ENCODE assay signal across 8 cellular contexts in the genomic region with DNA sequence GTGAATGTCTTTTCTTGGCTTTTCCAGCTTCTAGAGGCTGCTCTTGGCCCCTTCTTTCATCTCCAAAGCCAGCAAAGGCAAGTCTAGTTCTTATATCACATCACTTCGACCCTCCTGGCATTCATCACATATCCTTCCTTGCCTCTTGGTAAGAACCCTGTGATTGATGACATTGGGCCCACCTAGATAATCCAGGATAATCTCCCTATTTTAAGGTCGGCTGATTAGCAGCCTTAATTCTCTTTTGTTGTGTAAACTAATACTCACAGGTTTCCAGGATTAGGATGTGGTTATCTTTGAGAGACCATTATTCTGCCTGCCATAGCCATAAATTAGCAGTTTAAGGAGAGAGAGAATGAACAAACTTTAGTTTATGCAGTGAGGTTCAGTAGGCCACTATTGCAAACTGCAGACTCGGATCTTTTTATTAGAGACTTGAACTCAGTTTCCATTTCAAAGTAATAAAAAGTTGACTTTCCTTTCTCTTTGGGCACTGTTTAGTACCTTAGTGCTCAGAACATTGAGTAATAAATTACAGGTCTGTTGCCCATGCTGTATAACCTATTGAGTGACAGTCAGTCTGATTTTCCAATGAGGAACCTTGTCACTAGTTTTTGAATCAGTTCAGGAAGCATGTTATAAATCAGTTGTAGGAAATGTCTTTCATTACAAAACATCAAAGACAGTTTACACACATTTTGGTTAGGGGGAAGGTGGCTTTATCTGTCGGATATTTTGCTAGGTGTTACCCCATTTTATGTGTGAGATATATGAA. TPM values are rescaled to one million over a fixed set of nuclear protein-coding genes. Genes with fewer than 3 reads are reported as not detected.
DNase-seq lines count a peak whose midpoint lies in the region; ATAC-seq, FAIRE-seq and TF ChIP-seq lines count a peak whose summit lies in the region.

No MANE protein-coding gene starts in this region.

- H3K14ac ChIP-seq in H1 (ENCODE audit: insufficient read length): no peak overlapping the region

- H3K4me3 ChIP-seq in GM06990 (replicated peaks; ENCODE audit: low read depth, low read length): peak overlapping the region; percentile 30
- H3K4me3 ChIP-seq in H1 (ENCODE audit: extremely low read depth in 1 of 4, insufficient read depth in 2 of 4, low read depth in 3 of 4, low read length in 4 of 4): peak overlapping the region in 2 of 4 experiments; percentile 12 to 90; a peak in 2 of 8 replicates
- no peak overlapping the region for H3K4me3 ChIP-seq in rectal smooth muscle tissue (ENCODE audit: low read length)

- H3K4me1 ChIP-seq in H1 (replicated peaks in 1 of 4; ENCODE audit: control insufficient read depth in 3 of 4, insufficient read depth in 4 of 4, low read length in 3 of 4): peaks cover 0 to 18% (median 6%) of the 10 kb centered on the region in 4 experiments; a peak in 5 of 7 replicates
- peaks cover 35% of the 10 kb centered on the region for H3K4me1 ChIP-seq in rectal smooth muscle tissue (ENCODE audit: control insufficient read depth, insufficient read depth, low read length)

- H3K18ac ChIP-seq in H1 (ENCODE audit: extremely low read depth, low read length): no peak overlapping the region

- H3K4me2 ChIP-seq in H1 (ENCODE audit: insufficient read depth in 1 of 2, low read depth in 2 of 2, low read length in 2 of 2): peak overlapping the region; percentile 19 to 81

- H3K4ac ChIP-seq in H1 (replicated peaks; ENCODE audit: insufficient read length, low read depth, low read length): no peak overlapping the region

- no peak overlapping the region for H3K27ac ChIP-seq in H1 (ENCODE audit: low read depth, low read length)
- H3K27ac ChIP-seq in rectal smooth muscle tissue (ENCODE audit: low read depth, low read length): peak overlapping the region; percentile 54

- H3K27me3 ChIP-seq in GM06990 (replicated peaks; ENCODE audit: control insufficient read depth, insufficient read depth, low read length) (no peaks in the 10 kb centered on the region), H1 (replicated peaks in 1 of 4; ENCODE audit: control insufficient read depth in 3 of 4, extremely low read depth in 1 of 4, insufficient read depth in 3 of 4, low read length in 3 of 4) (peaks cover 0 to 2% (median 0%) of the 10 kb centered on the region in 4 experiments; a peak in 1 of 7 replicates), rectal smooth muscle tissue (ENCODE audit: control insufficient read depth, insufficient read depth, low read length) (no peaks in the 10 kb centered on the region)

- POLR2A ChIA-PET in H1 (lab: Charles Lee; ENCODE audit: partially characterized antibody): interaction anchor here (1.0 to 5.7 kb wide), 2 partner anchors 9 to 29 kb away, joined by 5 to 61 read pairs; a partner anchor contains a TSS

- TF ChIP-seq CTCF in GM06990 (IDR thresholded peaks at IDR 0.05; ENCODE audit: insufficient read depth, low read length, poor library complexity, severe bottlenecking) (no peak), H1 (IDR thresholded peaks at IDR 0.05; ENCODE audit: control extremely low read depth in 1 of 3, insufficient read depth in 1 of 3, low read depth in 1 of 3, low read length in 3 of 3) (no peak)

- no peak overlapping the region for H2BK20ac ChIP-seq in H1 (ENCODE audit: low read length)

- H3K23me2 ChIP-seq in H1 (ENCODE audit: low read depth, low read length): peaks cover 8% of the 10 kb centered on the region

- no peak overlapping the region for H4K5ac ChIP-seq in H1 (ENCODE audit: insufficient read length, low read depth, low read length)

- H2AK5ac ChIP-seq in H1 (ENCODE audit: low read depth, low read length): no peak overlapping the region

- H3K36me3 ChIP-seq in GM06990 (ENCODE audit: control insufficient read depth, insufficient read depth, low read length) (no peaks in the 10 kb centered on the region; the same call in 1 of the 2 replicates), H1 (ENCODE audit: control insufficient read depth in 2 of 4, insufficient read depth in 4 of 4, low read length in 3 of 4) (peaks cover 0 to 9% (median 0%) of the 10 kb centered on the region in 4 experiments; a peak in 1 of 8 replicates), rectal smooth muscle tissue (ENCODE audit: control insufficient read depth, insufficient read depth, low read length) (no peaks in the 10 kb centered on the region)

- CTCF ChIA-PET in H1 (lab: Charles Lee; ENCODE audit: partially characterized antibody): interaction anchor here (1.5 kb wide), 1 partner anchor 25 kb away, joined by 3 read pairs; no protein-coding TSS in a partner anchor

- ATAC-seq in GM18861 (IDR thresholded peaks at IDR 0.05; ENCODE audit: unreplicated experiment): no peak

- DNase-seq in GM06990 (ENCODE audit: extremely low read depth, insufficient read length): no peak
- peak; percentile 96 for DNase-seq in NCI-H82 treated with DMSO at 0.1 percent for 48 hours (lab: John Stamatoyannopoulos, UW; ENCODE audit: unreplicated experiment)
- no peak for DNase-seq in H1 (ENCODE audit: low read depth in 1 of 2, low spot score in 2 of 2)
- no peak for DNase-seq in NCI-H510A (lab: John Stamatoyannopoulos, UW)
- DNase-seq in ecto neural progenitor cell (ENCODE audit: low spot score): no peak
- DNase-seq in stimulated activated CD8-positive, alpha-beta memory T cell treated with anti-CD3 and anti-CD28 coated beads, Interleukin-4, amount 100 ng/mL, for 48 hours: no peak

- H3K9ac ChIP-seq in H1 (replicated peaks in 1 of 4; ENCODE audit: extremely low read depth in 1 of 4, low read depth in 3 of 4, low read length in 3 of 4): no peak overlapping the region
- H3K9ac ChIP-seq in rectal smooth muscle tissue (ENCODE audit: low read length): no peak overlapping the region

- H3K79me1 ChIP-seq in H1 (ENCODE audit: low read depth, low read length): peaks cover 3% of the 10 kb centered on the region; the same call in 1 of the 2 replicates

- no peak for FAIRE-seq in H1 (lab: Jason Lieb, UNC)

- no peak overlapping the region for H4K8ac ChIP-seq in H1 (ENCODE audit: extremely low read depth, insufficient read depth, low read length)

- no peak overlapping the region for H2BK5ac ChIP-seq in H1 (ENCODE audit: low read depth, low read length)

- H2BK120ac ChIP-seq in H1 (replicated peaks; ENCODE audit: low read depth, low read length): no peak overlapping the region

- no peak for TF ChIP-seq RAD21 in H1 (IDR thresholded peaks at IDR 0.05 in 1 of 2, conservative IDR thresholded peaks at IDR 0.05 in 1 of 2; ENCODE audit: low read depth in 2 of 2, low read length in 2 of 2)

- no peak for TF ChIP-seq EP300 in H1 (IDR thresholded peaks at IDR 0.05; ENCODE audit: borderline replicate concordance in 1 of 2, low read depth in 2 of 2, low read length in 2 of 2)

- peaks cover 41 to 92% of the 10 kb centered on the region in 2 experiments for H3K79me2 ChIP-seq in H1 (ENCODE audit: control insufficient read depth in 1 of 2, insufficient read depth in 2 of 2, low read length in 2 of 2)

- no peak overlapping the region for H3K23ac ChIP-seq in H1 (ENCODE audit: insufficient read length)

- 65% methylated on average over 4 of the region's 4 CpGs; no CpG with 5 or more reads in 1 of the 2 experiments for WGBS in H1 (ENCODE audit: extremely low coverage in 1 of 2, insufficient coverage in 1 of 2, insufficient read length in 1 of 2, insufficient replicate concordance in 2 of 2, low coverage in 1 of 2, low lambda C conversion rate in 2 of 2, missing lambda C conversion rate in 1 of 2), 2 experiments

- TF ChIP-seq POLR2A in H1 (IDR thresholded peaks at IDR 0.05; ENCODE audit: control extremely low read depth in 1 of 2, low read depth in 2 of 2, low read length in 2 of 2): no peak

- H3K9me3 ChIP-seq in H1 (ENCODE audit: insufficient read depth in 2 of 2, low read depth in 1 of 2, low read length in 1 of 2): no peaks in the 10 kb centered on the region

- H4K20me1 ChIP-seq in H1 (replicated peaks in 1 of 2; ENCODE audit: control insufficient read depth in 1 of 2, insufficient read depth in 2 of 2, low read length in 2 of 2): peaks cover 8 to 12% of the 10 kb centered on the region in 2 experiments

- no peak overlapping the region for H2BK12ac ChIP-seq in H1 (ENCODE audit: low read depth, low read length)

- H2BK15ac ChIP-seq in H1 (ENCODE audit: low read length): no peak overlapping the region

- no peak overlapping the region for H4K91ac ChIP-seq in H1 (replicated peaks; ENCODE audit: insufficient read length, low read length)

- no peak overlapping the region for H3K56ac ChIP-seq in H1 (replicated peaks; ENCODE audit: insufficient read length, low read depth, low read length)

- no peak overlapping the region for H2AFZ ChIP-seq in H1 (ENCODE audit: low read length)

RNA-seq across cellular contexts. Expression of a gene that starts 4.5 kb away (rescaled TPM):
- total RNA-seq in H1 (2021; fragmentation: NEBNext Ultra II Directional; extraction: Animal tissue kit (Norgen Biotek cat#: 25700)): 191 and 196 TPM in 2 replicates
- 52.2 and 90.8 TPM in 2 replicates for polyA plus RNA-seq in H1 (2011; rRNA removed)
- polyA plus RNA-seq in H1 (2011; cell fraction: cytosol; rRNA removed): 107 TPM
- polyA plus RNA-seq in H1 (2011; cell fraction: nucleus; rRNA removed): 44.6 TPM
- 137 to 244 TPM (median 153 TPM) in 4 replicates for polyA plus RNA-seq in H1 (2012, experiment 1 of 2)
- polyA plus RNA-seq in H1 (2012, experiment 2 of 2): 64.0 TPM
- 221 TPM for polyA plus RNA-seq in H1 (2013, experiment 1 of 2)
- polyA plus RNA-seq in H1 (2013, experiment 2 of 2): 225 TPM
- polyA minus RNA-seq in H1 (2011; rRNA and poly(A)+ RNA removed): 51.1 and 59.6 TPM in 2 replicates
- 30.6 TPM for polyA minus RNA-seq in H1 (2011; cell fraction: cytosol; rRNA and poly(A)+ RNA removed)
- polyA minus RNA-seq in H1 (2011; cell fraction: nucleus; rRNA and poly(A)+ RNA removed): 114 TPM

RNA-seq across cellular contexts. Expression of a gene that starts 29.6 kb away (rescaled TPM):
- 37.9 and 40.9 TPM in 2 replicates for total RNA-seq in H1 (2021; fragmentation: NEBNext Ultra II Directional; extraction: Animal tissue kit (Norgen Biotek cat#: 25700))
- 1.4 and 2.6 TPM in 2 replicates for polyA plus RNA-seq in H1 (2011; rRNA removed)
- polyA plus RNA-seq in H1 (2011; cell fraction: cytosol; rRNA removed): 3.1 TPM
- 9.2 TPM for polyA plus RNA-seq in H1 (2011; cell fraction: nucleus; rRNA removed)
- 18.2 to 38.9 TPM (median 21.3 TPM) in 4 replicates for polyA plus RNA-seq in H1 (2012, experiment 1 of 2)
- 0.63 TPM for polyA plus RNA-seq in H1 (2012, experiment 2 of 2)
- polyA plus RNA-seq in H1 (2013, experiment 1 of 2): 94.4 TPM
- 76.3 TPM for polyA plus RNA-seq in H1 (2013, experiment 2 of 2)
- 24.3 and 43.6 TPM in 2 replicates for polyA minus RNA-seq in H1 (2011; rRNA and poly(A)+ RNA removed)
- 33.2 TPM for polyA minus RNA-seq in H1 (2011; cell fraction: cytosol; rRNA and poly(A)+ RNA removed)
- 97.3 TPM for polyA minus RNA-seq in H1 (2011; cell fraction: nucleus; rRNA and poly(A)+ RNA removed)
